Comparison of ENCODE assay signal across 8 cellular contexts in the genomic region with DNA sequence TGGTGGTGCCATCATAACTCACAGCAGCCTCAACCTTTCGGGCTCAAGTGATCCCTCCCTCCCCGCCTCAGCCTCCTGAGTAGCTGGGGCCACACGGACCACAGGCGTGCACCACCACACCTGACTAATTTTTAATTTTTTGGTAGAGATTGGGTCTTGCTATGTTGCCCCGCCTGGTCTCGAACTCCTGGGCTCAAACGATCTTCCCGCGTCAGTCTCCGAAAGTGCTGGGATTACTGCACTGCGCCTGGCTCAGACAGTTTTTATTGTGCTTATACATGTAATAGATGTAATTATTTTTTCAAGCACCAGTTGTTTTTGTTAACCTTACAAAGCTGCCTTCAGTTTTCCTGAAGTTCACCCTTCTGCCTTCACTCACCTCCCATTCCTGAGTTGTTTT. TPM values are rescaled to one million over a fixed set of nuclear protein-coding genes. Genes with fewer than 3 reads are reported as not detected.
DNase-seq lines count a peak whose midpoint lies in the region; ATAC-seq and TF ChIP-seq lines count a peak whose summit lies in the region.

No MANE protein-coding gene starts in this region.

- H3K27me3 ChIP-seq in GM23248 (replicated peaks; ENCODE audit: insufficient read depth), result no peaks in the 10 kb centered on the region
- H3K27me3 ChIP-seq in PC-3 (ENCODE audit: low read length), result no peaks in the 10 kb centered on the region
- no peaks in the 10 kb centered on the region for H3K27me3 ChIP-seq in endodermal cell (ENCODE audit: control insufficient read depth, insufficient read depth, low read length, poor library complexity, severe bottlenecking)
- H3K27me3 ChIP-seq in rectal smooth muscle tissue (ENCODE audit: control insufficient read depth, insufficient read depth, low read length), result no peaks in the 10 kb centered on the region

- peak overlapping the region; percentile 94 for H2AFZ ChIP-seq in GM23248
- H2AFZ ChIP-seq in PC-3 (ENCODE audit: low read length), result peak overlapping the region; percentile 72

- POLR2A ChIA-PET in PC-3 (lab: Charles Lee; ENCODE audit: unreplicated experiment), result no interaction called here

- H3K4me3 ChIP-seq in GM23248, result peak overlapping the region; percentile 78
- H3K4me3 ChIP-seq in PC-3 (ENCODE audit: low read length), result peak overlapping the region; percentile 70
- H3K4me3 ChIP-seq in endodermal cell (ENCODE audit: low read length), result no peak overlapping the region
- H3K4me3 ChIP-seq in rectal smooth muscle tissue (ENCODE audit: low read length), result no peak overlapping the region

- H3K9me3 Mint-ChIP-seq in endodermal cell, result no peaks in the 10 kb centered on the region

- DNase-seq in GM23248 (no peak), PC-3 (no peak), endodermal cell (no peak), HT-29 (ENCODE audit: low spot score) (no peak), retina (no peak)
- no peak for DNase-seq in stimulated activated naive CD4-positive, alpha-beta T cell (lab: John Stamatoyannopoulos, UW)
- no peak for DNase-seq in stimulated activated CD4-positive, alpha-beta T cell treated with anti-CD3 and anti-CD28 coated beads, Interleukin-1b, Interleukin-23, amount 100 ng/mL, for 48 hours

- H3K4me1 ChIP-seq in GM23248 (ENCODE audit: insufficient read depth) (peaks cover 9% of the 10 kb centered on the region; the same call in 1 of the 2 replicates), PC-3 (ENCODE audit: insufficient read depth, low read length) (peaks cover 9% of the 10 kb centered on the region), endodermal cell (ENCODE audit: control insufficient read depth, insufficient read depth, low read length) (peaks cover 5% of the 10 kb centered on the region), rectal smooth muscle tissue (ENCODE audit: control insufficient read depth, insufficient read depth, low read length) (peaks cover 11% of the 10 kb centered on the region)

- BruUV-seq in PC-3 (replicated peaks; lab: Mats Ljungman, UMichigan), result no TSS peak

- TF ChIP-seq CTCF in PC-3 (conservative IDR thresholded peaks at IDR 0.05; ENCODE audit: low read depth, low read length), result no peak
- no peak for TF ChIP-seq CTCF in endodermal cell (conservative IDR thresholded peaks at IDR 0.05)

- CTCF ChIA-PET in PC-3 (lab: Charles Lee), result interaction anchor here (1.0 to 1.6 kb wide), 2 partner anchors 13 to 39 kb away, joined by 3 to 20 read pairs; no protein-coding TSS in a partner anchor

- intact Hi-C loops in PC-3 (cut with micrococcal nuclease), result loop anchor here (10.0 kb wide), 2 partner anchors 202 to 248 kb away; a partner anchor contains a TSS

- H3K4me2 ChIP-seq in GM23248 (ENCODE audit: unreplicated experiment) (peak overlapping the region; percentile 98), PC-3 (ENCODE audit: low read length) (peak overlapping the region; percentile 72; the same call in 1 of the 2 replicates)

- H3K27ac ChIP-seq in GM23248, result peak overlapping the region; percentile 66
- no peak overlapping the region for H3K27ac ChIP-seq in PC-3 (ENCODE audit: low read length)
- no peak overlapping the region for H3K27ac ChIP-seq in endodermal cell (ENCODE audit: low read depth, low read length)
- peak overlapping the region; percentile 69 for H3K27ac ChIP-seq in rectal smooth muscle tissue (ENCODE audit: low read depth, low read length)

- no peaks in the 10 kb centered on the region for H3K9me2 ChIP-seq in GM23248 (ENCODE audit: insufficient read depth)
- no peaks in the 10 kb centered on the region for H3K9me2 ChIP-seq in PC-3 (replicated peaks; ENCODE audit: low read length)

- H3K4me3 Mint-ChIP-seq in endodermal cell, result peak overlapping the region; percentile 51

- in situ Hi-C loops in GM23248 (cut with MboI), result no loop called here

- peak overlapping the region; percentile 82 for H3K27ac Mint-ChIP-seq in endodermal cell

- peaks cover 7% of the 10 kb centered on the region for H3K36me3 ChIP-seq in GM23248 (ENCODE audit: low read depth)
- H3K36me3 ChIP-seq in PC-3 (ENCODE audit: low read depth, low read length), result peaks cover 4% of the 10 kb centered on the region; the same call in 1 of the 2 replicates
- H3K36me3 ChIP-seq in endodermal cell (ENCODE audit: control insufficient read depth, insufficient read depth, low read length), result peaks cover 16% of the 10 kb centered on the region
- peaks cover 4% of the 10 kb centered on the region for H3K36me3 ChIP-seq in rectal smooth muscle tissue (ENCODE audit: control insufficient read depth, insufficient read depth, low read length)

- H3K36me3 Mint-ChIP-seq in endodermal cell (ENCODE audit: low read depth), result peaks cover 19% of the 10 kb centered on the region

- 97 to 98% methylated on average over 11 of the region's 11 CpGs for WGBS in GM23248 (ENCODE audit: low coverage in 1 of 2, low lambda C conversion rate in 2 of 2, missing lambda C conversion rate in 2 of 2), 2 experiments
- 92 to 93% methylated on average over 3 to 11 of the region's 11 CpGs for WGBS in endodermal cell (ENCODE audit: insufficient coverage in 1 of 2, insufficient read length in 1 of 2), 2 experiments

- H3K4me1 Mint-ChIP-seq in endodermal cell, result peaks cover 24% of the 10 kb centered on the region

- H3K79me2 ChIP-seq in GM23248 (ENCODE audit: insufficient read depth) (peaks cover 79% of the 10 kb centered on the region), PC-3 (ENCODE audit: low read length) (peaks cover 23% of the 10 kb centered on the region)

- no peaks in the 10 kb centered on the region for H3K9me3 ChIP-seq in GM23248 (ENCODE audit: low read depth)
- H3K9me3 ChIP-seq in PC-3 (ENCODE audit: low read length), result no peaks in the 10 kb centered on the region
- H3K9me3 ChIP-seq in endodermal cell (ENCODE audit: control insufficient read depth, low read length), result no peaks in the 10 kb centered on the region

- H3K9ac ChIP-seq in GM23248 (peak overlapping the region; percentile 78), PC-3 (ENCODE audit: low read length) (peak overlapping the region; percentile 59), endodermal cell (ENCODE audit: extremely low read depth, low read length, poor library complexity, severe bottlenecking) (no peak overlapping the region), rectal smooth muscle tissue (ENCODE audit: low read length) (no peak overlapping the region)

- H4K20me1 ChIP-seq in GM23248 (ENCODE audit: insufficient read depth) (no peaks in the 10 kb centered on the region; the same call in 1 of the 2 replicates), PC-3 (ENCODE audit: low read length) (no peaks in the 10 kb centered on the region)

- H3F3A ChIP-seq in GM23248 (ENCODE audit: insufficient read depth) (peaks cover 10% of the 10 kb centered on the region), PC-3 (ENCODE audit: low read length, unreplicated experiment) (no peaks in the 10 kb centered on the region)

- no peaks in the 10 kb centered on the region for H3K27me3 Mint-ChIP-seq in endodermal cell (ENCODE audit: insufficient read depth)

- ATAC-seq in PC-3, result no peak

RNA-seq across cellular contexts. Expression of a gene that starts 38.0 kb away (rescaled TPM):
- 191 and 192 TPM in 2 replicates for total RNA-seq in GM23248 (2014; rRNA removed; shearing (Covaris generic))
- polyA plus RNA-seq in GM23248 (2016; fragmentation: Nextera tagmentation; extraction: Ambion mirVana), result 340 and 349 TPM in 2 replicates
- total RNA-seq in PC-3 (2014; rRNA removed) (335 and 338 TPM in 2 replicates), endodermal cell (100 to 1,000 TPM; 526 to 626 TPM)
- polyA plus RNA-seq in endodermal cell (2013, experiment 1 of 2), result 491 TPM
- polyA plus RNA-seq in endodermal cell (2013, experiment 2 of 2), result 464 TPM
- 132 and 165 TPM in 2 replicates for total RNA-seq in HT-29 (2014; rRNA removed; shearing (Covaris generic))

RNA-seq across cellular contexts. Expression of a gene that starts 58.7 kb away (rescaled TPM):
- total RNA-seq in GM23248 (2014; rRNA removed; shearing (Covaris generic)), result 1.1 TPM in 2 replicates
- 2.4 and 3.0 TPM in 2 replicates for polyA plus RNA-seq in GM23248 (2016; fragmentation: Nextera tagmentation; extraction: Ambion mirVana)
- total RNA-seq in PC-3 (2014; rRNA removed) (0.40 and 0.98 TPM in 2 replicates), endodermal cell (1 to 10 TPM; 2.4 to 3.6 TPM)
- 1.5 TPM for polyA plus RNA-seq in endodermal cell (2013, experiment 1 of 2)
- polyA plus RNA-seq in endodermal cell (2013, experiment 2 of 2), result 1.7 TPM
- total RNA-seq in HT-29 (2014; rRNA removed; shearing (Covaris generic)), result 0.81 TPM in 1 of 2 replicates, not detected in the other

Comparison
In these comparisons a context has a peak if more than half of its experiments do, and no peak if none do; other contexts are left out.
1. H3K27ac ChIP-seq: peak in GM23248 (single experiment) and rectal smooth muscle tissue (single experiment); none in PC-3 (single experiment) and endodermal cell (single experiment).
2. H3K4me3 ChIP-seq: peak in GM23248 (single experiment) and PC-3 (single experiment); none in endodermal cell (single experiment) and rectal smooth muscle tissue (single experiment).
3. H3K9ac ChIP-seq: peak in GM23248 (single experiment) and PC-3 (single experiment); none in endodermal cell (single experiment) and rectal smooth muscle tissue (single experiment).